Comparison of ENCODE assay signal across 9 cellular contexts in the genomic region with DNA sequence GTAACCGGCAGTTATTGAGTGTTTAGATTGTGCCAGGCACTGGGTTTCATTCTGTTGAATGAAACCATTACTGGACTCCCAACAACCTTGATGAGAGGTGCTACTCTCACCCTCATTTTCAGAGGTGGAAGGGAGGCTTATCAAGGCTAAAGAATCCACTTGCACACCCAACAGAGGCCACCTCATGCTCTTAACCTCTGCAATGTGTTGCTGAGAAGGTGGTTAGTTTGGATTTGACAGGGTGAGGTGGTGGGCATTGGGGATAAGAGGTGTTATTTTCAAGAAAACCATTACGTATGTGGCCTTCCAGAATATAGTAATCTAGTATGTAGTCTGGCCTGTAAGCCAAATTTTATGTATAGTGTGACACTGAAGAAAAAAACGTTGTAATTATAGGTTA.
"Had no signal": no experiment of that assay in that cellular context is flagged by ENCODE, and none has a peak within 500 bp of the region (broad histone marks: within the 10 kb centered on the region; RNA-seq: fewer than 3 reads in every experiment).

No MANE protein-coding gene starts in this region.

- H3K4me3 Mint-ChIP-seq: GM23338, H9, HFFc6 had no signal

- H2AFZ ChIP-seq: GM23248, GM23338 had no signal

- H3K4me2 ChIP-seq: GM23338 had no signal

- DNase-seq: GM23248, GOT3, H7, H9, HCEC 1CT, HFFc6 had no signal

- H3K36me3 ChIP-seq: HAP-1 had no signal

- H3K9me3 Mint-ChIP-seq: GM23338 had no signal

- H3K9ac ChIP-seq: GM23248 had no signal

- H3K4me1 ChIP-seq: HAP-1 had no signal

- H3K4me3 ChIP-seq: GM23248, GM23338, HAP-1 had no signal

- H3K27ac ChIP-seq: GM23248 had no signal

- ATAC-seq: GM23338, HCT116 had no signal

- H3K27ac Mint-ChIP-seq: GM23338, H9, HFFc6 had no signal

- H3K9me3 ChIP-seq: HAP-1 had no signal
